8 cellular contexts compared by ENCODE assay signal in genomic region chr6:87699576-87699975, GRCh38. TPM values are rescaled to one million over a fixed set of nuclear protein-coding genes. Genes with fewer than 3 reads are reported as not detected.
DNase-seq lines count a peak whose midpoint lies in the region; ATAC-seq and TF ChIP-seq lines count a peak whose summit lies in the region.

No MANE protein-coding gene starts in this region.

- H3K36me3 ChIP-seq in gastroesophageal sphincter (no peaks in the 10 kb centered on the region), skeletal muscle tissue (ENCODE audit: control insufficient read depth in 3 of 3, insufficient read depth in 3 of 3, low read length in 3 of 3) (no peaks in the 10 kb centered on the region)

- no peak overlapping the region for H2BK5ac ChIP-seq in H9 (ENCODE audit: insufficient read length, low read length)

- H3K4me3 ChIP-seq in WI38 (ENCODE audit: low read depth, low read length) (peak overlapping the region; percentile 97), gastroesophageal sphincter (peak overlapping the region; percentile 51 to 91), skeletal muscle tissue (ENCODE audit: low read length in 3 of 3) (peak overlapping the region; percentile 92 to 99 (median 93))

- H3K9ac ChIP-seq in H9 (ENCODE audit: extremely low read depth, insufficient read length, low read length) = peak overlapping the region; percentile 57
- H3K9ac ChIP-seq in skeletal muscle tissue (ENCODE audit: low read depth in 1 of 3, low read length in 3 of 3) = peak overlapping the region; percentile 96 to 100 (median 99)

- no peaks in the 10 kb centered on the region for H3K27me3 ChIP-seq in H9 (ENCODE audit: insufficient read depth, low read length)
- no peaks in the 10 kb centered on the region for H3K27me3 ChIP-seq in gastroesophageal sphincter
- H3K27me3 ChIP-seq in skeletal muscle tissue (ENCODE audit: control insufficient read depth in 3 of 3, insufficient read depth in 3 of 3, low read length in 3 of 3) = no peaks in the 10 kb centered on the region

- no peak for TF ChIP-seq CTCF in H9 (conservative IDR thresholded peaks at IDR 0.05)
- TF ChIP-seq CTCF in WI38 (IDR thresholded peaks at IDR 0.05; ENCODE audit: low read depth, low read length) = no peak
- no peak for TF ChIP-seq CTCF in gastroesophageal sphincter (IDR thresholded peaks at IDR 0.05)

- H3K79me1 ChIP-seq in H9 (ENCODE audit: insufficient read depth, low read depth, low read length, poor library complexity, severe bottlenecking) = no peaks in the 10 kb centered on the region

- no peak overlapping the region for H4K91ac ChIP-seq in H9 (ENCODE audit: insufficient read length, low read depth, low read length)

- H3K4ac ChIP-seq in H9 (ENCODE audit: low read depth, low read length) = no peak overlapping the region

- H2BK20ac ChIP-seq in H9 (ENCODE audit: low read depth, low read length, poor library complexity, severe bottlenecking) = no peak overlapping the region

- H3K14ac ChIP-seq in H9 (ENCODE audit: insufficient read depth, low read length) = no peak overlapping the region

- peaks cover 3% of the 10 kb centered on the region for H3K23me2 ChIP-seq in H9 (ENCODE audit: insufficient read length, low read depth, low read length, poor library complexity, severe bottlenecking)

- no peaks in the 10 kb centered on the region for H4K20me1 ChIP-seq in H9 (ENCODE audit: control insufficient read depth, insufficient read depth, insufficient read length)

- no peak overlapping the region for H2AFZ ChIP-seq in H9 (ENCODE audit: low read length)

- no peak overlapping the region for H3K23ac ChIP-seq in H9 (ENCODE audit: insufficient read length, low read depth, low read length)

- H3K18ac ChIP-seq in H9 (ENCODE audit: insufficient read length, low read depth, low read length) = no peak overlapping the region

- H3K9me3 ChIP-seq in H9 (ENCODE audit: control insufficient read depth, low read depth, low read length) (no peaks in the 10 kb centered on the region), gastroesophageal sphincter (no peaks in the 10 kb centered on the region), skeletal muscle tissue (ENCODE audit: control insufficient read depth in 3 of 3, low read length in 3 of 3) (no peaks in the 10 kb centered on the region)

- H3K4me1 Mint-ChIP-seq in H9 = peaks cover 34 to 36% of the 10 kb centered on the region in 2 experiments

- H4K5ac ChIP-seq in H9 (ENCODE audit: insufficient read length, low read depth, low read length) = no peak overlapping the region

- TF ChIP-seq EP300 in gastroesophageal sphincter (IDR thresholded peaks at IDR 0.05) = no peak

- no peaks in the 10 kb centered on the region for H3K27me3 Mint-ChIP-seq in H9 (ENCODE audit: low read depth)

- TF ChIP-seq POLR2A in gastroesophageal sphincter (IDR thresholded peaks at IDR 0.05) = no peak

- no CpG with 5 or more reads among the region's 4 CpGs for WGBS in H9 (ENCODE audit: extremely low coverage, insufficient read length, low lambda C conversion rate)
- 0 to 2% methylated on average over 4 of the region's 4 CpGs for WGBS in gastroesophageal sphincter (ENCODE audit: low coverage in 1 of 2), 2 donors

- DNase-seq in H9 (no peak), NCI-H1105 (lab: John Stamatoyannopoulos, UW) (no peak)
- no peak for DNase-seq in NK-92 treated with Interleukin-12 subunit alpha and Interleukin-12 subunit beta, amount 100 ng/mL, for 24 hours (lab: John Stamatoyannopoulos, UW)
- no peak for DNase-seq in stimulated activated CD4-positive, alpha-beta T cell treated with anti-CD3 and anti-CD28 coated beads, Interleukin-2, amount 100 ng/mL, for 24 hours

- no peak overlapping the region for H2AK5ac ChIP-seq in H9 (ENCODE audit: insufficient read length, low read length)

- no peak overlapping the region for H2BK120ac ChIP-seq in H9 (ENCODE audit: low read depth, low read length, poor library complexity, severe bottlenecking)

- H3K79me2 ChIP-seq in H9 (ENCODE audit: insufficient read depth, low read length) = peaks cover 54% of the 10 kb centered on the region

- H4K8ac ChIP-seq in H9 (replicated peaks; ENCODE audit: insufficient read length, low read depth, low read length) = no peak overlapping the region

- peak overlapping the region; percentile 72 for H3K4me2 ChIP-seq in H9 (ENCODE audit: insufficient read depth, insufficient read length, low read length)

- no peak overlapping the region for H3T11ph ChIP-seq in H9 (ENCODE audit: low read length)

- H3K27ac Mint-ChIP-seq in H9 = no peak overlapping the region; a peak in 1 of 7 replicates

- H3K4me1 ChIP-seq in H9 (ENCODE audit: insufficient read depth, low read length) = peaks cover 3% of the 10 kb centered on the region; the same call in 1 of the 2 replicates
- H3K4me1 ChIP-seq in gastroesophageal sphincter = peaks cover 5 to 64% (median 24%) of the 10 kb centered on the region in 3 donors
- H3K4me1 ChIP-seq in skeletal muscle tissue (ENCODE audit: control insufficient read depth in 3 of 3, insufficient read depth in 3 of 3, low read length in 3 of 3) = peaks cover 13 to 42% (median 30%) of the 10 kb centered on the region in 3 donors

- H3K4me3 Mint-ChIP-seq in H9 = peak overlapping the region; percentile 87 to 99

- H3K56ac ChIP-seq in H9 (ENCODE audit: insufficient read length, low read depth, low read length) = no peak overlapping the region

- H3K36me3 Mint-ChIP-seq in H9 (ENCODE audit: insufficient read depth in 1 of 3, low read depth in 3 of 3) = peaks cover 14 to 17% (median 16%) of the 10 kb centered on the region in 3 experiments; a peak in 6 of 7 replicates

- no peak overlapping the region for H2BK12ac ChIP-seq in H9 (ENCODE audit: insufficient read length, low read depth, low read length)

- H2BK15ac ChIP-seq in H9 (ENCODE audit: low read depth, low read length) = no peak overlapping the region

- no peaks in the 10 kb centered on the region; a peak in 2 of 5 replicates for H3K9me3 Mint-ChIP-seq in H9

- H3K27ac ChIP-seq in H9 (ENCODE audit: insufficient read length, low read depth, low read length) = no peak overlapping the region
- H3K27ac ChIP-seq in gastroesophageal sphincter = peak overlapping the region in 3 of 4 donors; percentile 25 to 98 (median 47)
- peak overlapping the region; percentile 100 for H3K27ac ChIP-seq in skeletal muscle tissue (ENCODE audit: low read depth, low read length)

- ATAC-seq in gastroesophageal sphincter = no peak
- no peak for ATAC-seq in GM21717 (IDR thresholded peaks at IDR 0.05; ENCODE audit: unreplicated experiment)

RNA-seq across cellular contexts. Expression of gene AKIRIN2, which starts 2.5 kb away (rescaled TPM):
- 75.7 and 75.9 TPM in 2 replicates for total RNA-seq in H9 (2021)
- 10 to 100 TPM; 11.7 to 26.9 (median 16.7) TPM for total RNA-seq in gastroesophageal sphincter
- 23.5 TPM for total RNA-seq in skeletal muscle tissue
